ENCODE assay signal across 1 cellular context in genomic region chr5:31639488-31640011, GRCh38.
TF ChIP-seq lines count a peak whose summit lies in the region.

No MANE protein-coding gene starts in this region.

TF ChIP-seq in K562, 482 proteins besides CTCF, POLR2A, EP300 and RAD21 (continued from another document):
- TF ChIP-seq GTF3C2 (IDR thresholded peaks at IDR 0.05; ENCODE audit: borderline replicate concordance, extremely low read depth, insufficient read length), result no peak
- TF ChIP-seq TOE1 (IDR thresholded peaks at IDR 0.05; ENCODE audit: borderline replicate concordance), result no peak
- TF ChIP-seq TOE1 (CRISPR knock-in tag; IDR thresholded peaks at IDR 0.05; ENCODE audit: borderline replicate concordance, low read depth), result no peak
- TF ChIP-seq SMARCC2 (IDR thresholded peaks at IDR 0.05; ENCODE audit: low read depth), result no peak
- no peak for TF ChIP-seq CHAMP1 (IDR thresholded peaks at IDR 0.05)
- TF ChIP-seq FOS (IDR thresholded peaks at IDR 0.05; ENCODE audit: extremely low read depth, insufficient read length), result no peak
- TF ChIP-seq NCOA6 (IDR thresholded peaks at IDR 0.05), result no peak
- TF ChIP-seq KDM1A (IDR thresholded peaks at IDR 0.05), result no peak
- no peak for TF ChIP-seq SIX5 (IDR thresholded peaks at IDR 0.05; ENCODE audit: borderline replicate concordance in 1 of 2, insufficient read depth in 1 of 2, low read depth in 1 of 2, low read length in 2 of 2)
- TF ChIP-seq MCM2 (IDR thresholded peaks at IDR 0.05; ENCODE audit: low read depth), result no peak
- no peak for TF ChIP-seq RBFOX2 (IDR thresholded peaks at IDR 0.05; ENCODE audit: low read depth, low read length)
- TF ChIP-seq CBFA2T2 (conservative IDR thresholded peaks at IDR 0.05), result no peak
TF ChIP-seq in K562: peak in this region for 0.
